Comparison of ENCODE assay signal across 8 cellular contexts in genomic region chr1:65419681-65420589, GRCh38. TPM values are rescaled to one million over a fixed set of nuclear protein-coding genes. Genes with fewer than 3 reads are reported as not detected.
DNase-seq lines count a peak whose midpoint lies in the region; ATAC-seq and TF ChIP-seq lines count a peak whose summit lies in the region.

No MANE protein-coding gene starts in this region.

- peaks cover 28% of the 10 kb centered on the region for H3K4me1 Mint-ChIP-seq in activated CD4-positive, alpha-beta T cell treated with anti-CD3 and anti-CD28 coated beads, Interleukin-2, amount 10 ng/mL, durations not matched to agents 7 days and 5 days

- no peaks in the 10 kb centered on the region for H3K27me3 ChIP-seq in left lung

- TF ChIP-seq CTCF in C4-2B (conservative IDR thresholded peaks at IDR 0.05) (no peak), left lung (IDR thresholded peaks at IDR 0.05) (no peak)

- POLR2A ChIA-PET in activated CD4-positive, alpha-beta T cell treated with anti-CD3 and anti-CD28 coated beads, Interleukin-2, amount 10 ng/mL, durations not matched to agents 7 days and 5 days (lab: Charles Lee), result interaction anchor here (0.6 kb wide), 2 partner anchors 204 to 458 kb away, joined by 3 read pairs; no protein-coding TSS in a partner anchor

- peak overlapping the region; percentile 72 to 87 for H3K4me3 ChIP-seq in left lung

- H3K36me3 Mint-ChIP-seq in activated CD4-positive, alpha-beta T cell treated with anti-CD3 and anti-CD28 coated beads, Interleukin-2, amount 10 ng/mL, durations not matched to agents 7 days and 5 days (ENCODE audit: low read depth), result peaks cover 8% of the 10 kb centered on the region

- peak overlapping the region; percentile 97 for H3K27ac ChIP-seq in C4-2B
- H3K27ac ChIP-seq in left lung, result peak overlapping the region; percentile 94 to 99

- intact Hi-C loops in left lung (cut with DNase I), result no loop called here

- peak; percentile 88 for ATAC-seq in GM19395 (IDR thresholded peaks at IDR 0.05; ENCODE audit: unreplicated experiment)
- peak; percentile 93 for ATAC-seq in HG03521 (IDR thresholded peaks at IDR 0.05; ENCODE audit: unreplicated experiment)
- peak; percentile 94 for ATAC-seq in left lung

- H3K4me1 ChIP-seq in left lung, result peaks cover 0 to 39% of the 10 kb centered on the region in 2 donors

- H3K9me3 ChIP-seq in left lung, result no peaks in the 10 kb centered on the region

- no peak overlapping the region for H3K4me3 Mint-ChIP-seq in activated CD4-positive, alpha-beta T cell treated with anti-CD3 and anti-CD28 coated beads, Interleukin-2, amount 10 ng/mL, durations not matched to agents 7 days and 5 days

- CTCF ChIA-PET in activated CD4-positive, alpha-beta T cell treated with anti-CD3 and anti-CD28 coated beads, Interleukin-2, amount 10 ng/mL, durations not matched to agents 7 days and 5 days (lab: Charles Lee), result interaction anchor here (1.1 to 2.4 kb wide), 6 partner anchors 10 to 208 kb away, joined by 3 to 7 read pairs (median 4); no protein-coding TSS in a partner anchor

- no peaks in the 10 kb centered on the region for H3K36me3 ChIP-seq in left lung

- no peaks in the 10 kb centered on the region for H3K9me3 Mint-ChIP-seq in activated CD4-positive, alpha-beta T cell treated with anti-CD3 and anti-CD28 coated beads, Interleukin-2, amount 10 ng/mL, durations not matched to agents 7 days and 5 days

- H3K27ac Mint-ChIP-seq in activated CD4-positive, alpha-beta T cell treated with anti-CD3 and anti-CD28 coated beads, Interleukin-2, amount 10 ng/mL, durations not matched to agents 7 days and 5 days, result peak overlapping the region; percentile 91

- DNase-seq in NCI-H526 treated with DMSO at 0.1 percent for 48 hours (lab: John Stamatoyannopoulos, UW) (peak; percentile 95), cortex of kidney (lab: John Stamatoyannopoulos, UW) (peak; percentile 96), left lung (peak; percentile 100)
- peak; percentile 99 for DNase-seq in activated CD4-positive, alpha-beta T cell treated with anti-CD3 and anti-CD28 coated beads, Interleukin-2, amount 10 ng/mL, durations not matched to agents 7 days and 5 days
- peak; percentile 99 for DNase-seq in stimulated activated CD4-positive, alpha-beta T cell treated with anti-CD3 and anti-CD28 coated beads, Interleukin-2, amount 100 ng/mL, for 4 hours (ENCODE audit: low read depth)

- peaks cover 2% of the 10 kb centered on the region for H3K27me3 Mint-ChIP-seq in activated CD4-positive, alpha-beta T cell treated with anti-CD3 and anti-CD28 coated beads, Interleukin-2, amount 10 ng/mL, durations not matched to agents 7 days and 5 days

RNA-seq across cellular contexts. Expression of gene LEPR, which starts 0.5 kb away (rescaled TPM):
- total RNA-seq in activated CD4-positive, alpha-beta T cell treated with anti-CD3 and anti-CD28 coated beads, Interleukin-2, amount 10 ng/mL, durations not matched to agents 7 days and 5 days, result 1 to 10 TPM; 1.9 to 2.2 TPM
- total RNA-seq in left lung, result 10 to 100 TPM; 16.6 to 24.7 TPM

RNA-seq across cellular contexts. Expression of gene LEPROT, which starts 0.5 kb away (rescaled TPM):
- 10 to 100 TPM; 19.6 to 23.3 TPM for total RNA-seq in activated CD4-positive, alpha-beta T cell treated with anti-CD3 and anti-CD28 coated beads, Interleukin-2, amount 10 ng/mL, durations not matched to agents 7 days and 5 days
- total RNA-seq in left lung, result 100 to 1,000 TPM; 114 to 132 TPM

Comparison
In these comparisons a context has a peak if more than half of its experiments do, and no peak if none do; other contexts are left out.
1. Peak in every context shown above with its lines: DNase-seq, ATAC-seq, H3K4me3 ChIP-seq and H3K27ac ChIP-seq.
2. RNA of gene LEPR, which starts 0.5 kb away (total RNA-seq): 16.6 to 24.7 TPM in left lung; 1.9 to 2.2 TPM in activated CD4-positive, alpha-beta T cell treated with anti-CD3 and anti-CD28 coated beads, Interleukin-2, amount 10 ng/mL, durations not matched to agents 7 days and 5 days; every median in the first group is over 4 times any median in the second.
3. RNA of gene LEPROT, which starts 0.5 kb away (total RNA-seq): 114 to 132 TPM in left lung; 19.6 to 23.3 TPM in activated CD4-positive, alpha-beta T cell treated with anti-CD3 and anti-CD28 coated beads, Interleukin-2, amount 10 ng/mL, durations not matched to agents 7 days and 5 days; every median in the first group is over 4 times any median in the second.